2 cellular contexts compared by ENCODE assay signal in genomic region chr11:65532388-65533064, GRCh38.
TF ChIP-seq lines count a peak whose summit lies in the region.

No MANE protein-coding gene starts in this region.

TF ChIP-seq in GM12878, 131 proteins besides CTCF, POLR2A, EP300 and RAD21:
- TF ChIP-seq EZH2 (IDR thresholded peaks at IDR 0.05; ENCODE audit: borderline replicate concordance, control insufficient read depth, low read depth, low read length) (no peak), ATF3 (IDR thresholded peaks at IDR 0.05; ENCODE audit: borderline replicate concordance, extremely low read depth, low read depth, low read length) (no peak), EED (IDR thresholded peaks at IDR 0.05; ENCODE audit: low read depth) (no peak), ZNF24 (IDR thresholded peaks at IDR 0.05) (no peak), CHD2 (IDR thresholded peaks at IDR 0.05; ENCODE audit: borderline replicate concordance, low read depth, low read length) (no peak), NFXL1 (IDR thresholded peaks at IDR 0.05; ENCODE audit: borderline replicate concordance) (no peak), RCOR1 (conservative IDR thresholded peaks at IDR 0.05; ENCODE audit: low read depth, low read length) (no peak), FOXK2 (IDR thresholded peaks at IDR 0.05) (no peak), ASH2L (IDR thresholded peaks at IDR 0.05; ENCODE audit: borderline replicate concordance, low read depth) (no peak)
- TF ChIP-seq, protein P1, sequence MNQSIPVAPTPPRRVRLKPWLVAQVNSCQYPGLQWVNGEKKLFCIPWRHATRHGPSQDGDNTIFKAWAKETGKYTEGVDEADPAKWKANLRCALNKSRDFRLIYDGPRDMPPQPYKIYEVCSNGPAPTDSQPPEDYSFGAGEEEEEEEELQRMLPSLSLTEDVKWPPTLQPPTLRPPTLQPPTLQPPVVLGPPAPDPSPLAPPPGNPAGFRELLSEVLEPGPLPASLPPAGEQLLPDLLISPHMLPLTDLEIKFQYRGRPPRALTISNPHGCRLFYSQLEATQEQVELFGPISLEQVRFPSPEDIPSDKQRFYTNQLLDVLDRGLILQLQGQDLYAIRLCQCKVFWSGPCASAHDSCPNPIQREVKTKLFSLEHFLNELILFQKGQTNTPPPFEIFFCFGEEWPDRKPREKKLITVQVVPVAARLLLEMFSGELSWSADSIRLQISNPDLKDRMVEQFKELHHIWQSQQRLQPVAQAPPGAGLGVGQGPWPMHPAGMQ (IDR thresholded peaks at IDR 0.05; ENCODE audit: borderline replicate concordance) = no peak

TF ChIP-seq in liver, 16 proteins besides CTCF, POLR2A, EP300 and RAD21:
- TF ChIP-seq MAX (IDR thresholded peaks at IDR 0.05) (no peak), RXRA (IDR thresholded peaks at IDR 0.05) (peak; percentile 30 to 60), HNF4A (conservative IDR thresholded peaks at IDR 0.05) (peak; percentile 68 to 69), SP1 (IDR thresholded peaks at IDR 0.05) (peak; percentile 25)
